In the genomic region with DNA sequence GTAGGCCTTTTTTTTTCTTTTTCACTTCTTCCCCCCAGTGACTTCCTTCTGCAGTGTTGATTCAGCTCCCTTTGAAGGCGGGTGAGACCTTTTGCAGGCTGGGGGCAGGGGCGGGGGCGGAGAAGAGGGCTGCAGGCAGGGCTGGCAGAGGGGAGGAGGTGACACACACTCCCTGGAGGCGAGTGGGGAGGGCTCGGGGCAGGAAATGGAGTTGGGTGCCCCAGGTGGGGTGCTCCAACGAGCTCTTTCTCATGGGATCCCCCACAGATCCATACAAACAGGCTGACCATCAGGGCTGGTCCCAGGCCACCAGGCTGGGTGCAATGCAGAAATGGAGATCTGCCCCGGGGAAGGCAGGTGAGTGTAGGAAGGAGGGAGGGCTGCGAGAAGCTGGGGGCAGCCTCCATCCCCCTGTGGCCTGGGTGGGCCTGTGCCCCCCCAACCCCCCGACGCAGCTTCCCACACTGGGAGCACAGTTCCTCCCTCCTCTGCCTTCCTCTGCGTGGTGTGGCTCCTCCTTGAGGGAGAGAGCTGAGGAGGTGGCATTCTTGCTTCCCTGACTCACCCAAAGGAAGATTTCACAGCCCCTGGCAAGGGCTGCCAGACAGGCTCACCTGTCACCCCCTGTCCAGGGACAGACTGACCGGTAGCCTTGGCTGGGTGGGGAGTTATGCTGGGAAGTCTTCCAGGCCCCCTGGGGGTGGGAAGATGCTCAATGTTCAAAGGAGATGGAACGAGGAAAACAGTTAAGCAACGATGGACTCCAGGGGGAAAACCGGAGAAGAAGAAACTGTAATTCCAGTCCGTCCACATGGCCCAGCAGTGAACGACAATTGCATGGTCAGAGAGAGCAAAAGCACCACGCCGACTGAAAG, we compare ENCODE assay signal across 1 cellular context.
TF ChIP-seq lines count a peak whose summit lies in the region.

No MANE protein-coding gene starts in this region.

TF ChIP-seq in endothelial cell of umbilical vein, 7 proteins besides CTCF, POLR2A, EP300 and RAD21:
- TF ChIP-seq JUN (IDR thresholded peaks at IDR 0.05; ENCODE audit: borderline replicate concordance, insufficient read depth, insufficient read length, low read depth), result no peak
- TF ChIP-seq POLR2AphosphoS5 (IDR thresholded peaks at IDR 0.05; ENCODE audit: insufficient read depth, low read depth, low read length), result no peak
- TF ChIP-seq GATA2 (IDR thresholded peaks at IDR 0.05; ENCODE audit: insufficient read depth, insufficient read length, low read depth, low read length), result no peak
- no peak for TF ChIP-seq EZH2 (IDR thresholded peaks at IDR 0.05; ENCODE audit: borderline replicate concordance, low read depth, low read length, severe bottlenecking)
